ENCODE assay signal across 8 cellular contexts in the genomic region with DNA sequence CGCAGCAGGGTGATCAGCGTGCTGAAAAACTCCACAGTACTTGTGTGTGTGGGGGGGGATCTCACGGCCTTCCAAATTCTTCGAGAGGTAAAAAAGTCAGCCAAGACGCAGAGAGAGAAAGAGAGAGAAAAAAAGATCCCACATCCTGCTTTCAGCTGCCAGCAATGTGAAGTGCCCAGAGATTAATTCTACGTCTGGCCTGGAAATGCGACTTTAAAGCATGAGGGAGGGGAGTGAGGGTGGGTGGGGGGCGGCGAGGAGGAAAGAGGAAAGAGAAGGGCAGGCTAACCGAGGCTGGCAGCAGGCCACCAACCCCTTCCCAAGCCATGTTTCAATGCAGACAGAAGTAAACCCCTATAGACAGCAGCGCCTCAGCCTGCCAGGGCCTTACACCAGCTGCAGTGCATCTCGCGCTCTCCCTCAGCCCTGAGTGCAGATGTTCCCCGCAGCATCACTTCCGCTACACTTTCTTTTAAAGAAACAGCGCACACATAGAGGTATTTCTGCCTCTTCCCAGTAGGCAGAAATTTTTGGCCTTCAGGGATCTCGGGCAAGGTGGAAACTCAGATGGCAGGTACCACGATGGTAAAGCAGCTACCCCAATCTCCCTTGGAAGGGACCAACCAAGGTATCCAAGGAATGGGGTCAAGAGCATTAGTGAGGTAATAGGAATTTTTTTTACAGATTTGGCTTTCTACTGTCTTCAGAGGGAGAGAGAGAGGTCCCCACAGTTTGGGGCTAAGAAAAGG.
DNase-seq lines count a peak whose midpoint lies in the region; ATAC-seq, FAIRE-seq and TF ChIP-seq lines count a peak whose summit lies in the region.

No MANE protein-coding gene starts in this region.

- H3K4me2 ChIP-seq in smooth muscle cell = peak overlapping the region; percentile 81

- H3K27ac ChIP-seq in SK-N-MC = peak overlapping the region; percentile 86
- H3K27ac ChIP-seq in left ventricle myocardium inferior (replicated peaks) = peak overlapping the region; percentile 89
- H3K27ac ChIP-seq in smooth muscle cell (ENCODE audit: low read depth) = peak overlapping the region; percentile 100

- H3K36me3 Mint-ChIP-seq in activated naive CD8-positive, alpha-beta T cell treated with anti-CD3 and anti-CD28 coated beads for 36 hours = peaks cover 27% of the 10 kb centered on the region

- H3K9me3 ChIP-seq in SK-N-MC (ENCODE audit: low read depth, low read length) (no peaks in the 10 kb centered on the region), left ventricle myocardium inferior (replicated peaks) (no peaks in the 10 kb centered on the region), smooth muscle cell (replicated peaks; ENCODE audit: low read depth) (no peaks in the 10 kb centered on the region), HAP-1 (no peaks in the 10 kb centered on the region)

- TF ChIP-seq POLR2A in GM12892 (IDR thresholded peaks at IDR 0.05; ENCODE audit: low read depth, low read length) = peak; percentile 95

- peak overlapping the region; percentile 83 for H3K4me3 Mint-ChIP-seq in activated naive CD8-positive, alpha-beta T cell treated with anti-CD3 and anti-CD28 coated beads for 36 hours

- peak overlapping the region; percentile 95 for H3K27ac Mint-ChIP-seq in activated naive CD8-positive, alpha-beta T cell treated with anti-CD3 and anti-CD28 coated beads for 36 hours

- H3K79me2 ChIP-seq in smooth muscle cell (ENCODE audit: low read depth) = peaks cover 12% of the 10 kb centered on the region

- peak; percentile 7 for TF ChIP-seq CTCF in left ventricle myocardium inferior (IDR thresholded peaks at IDR 0.05; ENCODE audit: borderline replicate concordance)
- TF ChIP-seq CTCF in smooth muscle cell (IDR thresholded peaks at IDR 0.05; ENCODE audit: borderline replicate concordance, insufficient read depth, poor library complexity, severe bottlenecking) = no peak

- H3K9me3 Mint-ChIP-seq in activated naive CD8-positive, alpha-beta T cell treated with anti-CD3 and anti-CD28 coated beads for 36 hours = peaks cover 2% of the 10 kb centered on the region

- in situ Hi-C loops in HAP-1 (cut with MboI; ENCODE audit: low sequenced_read_pairs) = no loop called here

- H3K4me3 ChIP-seq in SK-N-MC (peak overlapping the region; percentile 57), left ventricle myocardium inferior (peak overlapping the region; percentile 57), smooth muscle cell (peak overlapping the region; percentile 9), HAP-1 (no peak overlapping the region)

- 25% methylated on average over 16 of the region's 18 CpGs for WGBS in smooth muscle cell (ENCODE audit: low lambda C conversion rate)

- peak; percentile 83 for ATAC-seq in HG02678 (IDR thresholded peaks at IDR 0.05; ENCODE audit: unreplicated experiment)

- H3K27me3 ChIP-seq in left ventricle myocardium inferior (ENCODE audit: low read depth) = no peaks in the 10 kb centered on the region
- no peaks in the 10 kb centered on the region for H3K27me3 ChIP-seq in smooth muscle cell (ENCODE audit: low read depth)
- H3K27me3 ChIP-seq in HAP-1 (ENCODE audit: low read depth) = no peaks in the 10 kb centered on the region

- peak overlapping the region; percentile 22 for H3K9ac ChIP-seq in SK-N-MC (ENCODE audit: insufficient read length)
- H3K9ac ChIP-seq in smooth muscle cell (ENCODE audit: low read depth) = peak overlapping the region; percentile 95

- H4K20me1 ChIP-seq in smooth muscle cell (ENCODE audit: low read depth) = no peaks in the 10 kb centered on the region

- peaks cover 57% of the 10 kb centered on the region for H3K4me1 Mint-ChIP-seq in activated naive CD8-positive, alpha-beta T cell treated with anti-CD3 and anti-CD28 coated beads for 36 hours

- intact Hi-C loops in left ventricle myocardium inferior (cut with micrococcal nuclease) = no loop called here

- peak; percentile 98 for FAIRE-seq in GM12892 (lab: Jason Lieb, UNC)

- peak; percentile 58 for DNase-seq in GM12892 (ENCODE audit: insufficient read length)
- DNase-seq in SK-N-MC (ENCODE audit: low read depth, low spot score) = peak; percentile 22
- peak; percentile 69 for DNase-seq in activated naive CD8-positive, alpha-beta T cell treated with anti-CD3 and anti-CD28 coated beads for 36 hours
- peak; percentile 79 for DNase-seq in left ventricle myocardium inferior
- DNase-seq in smooth muscle cell (lab: John Stamatoyannopoulos, UW; ENCODE audit: unreplicated experiment) = no peak
- no peak for DNase-seq in NCI-H345 (lab: John Stamatoyannopoulos, UW)
- DNase-seq in HAP-1 (ENCODE audit: low spot score in 2 of 2) = no peak

- H3F3A ChIP-seq in smooth muscle cell (ENCODE audit: low read depth) = peaks cover 31% of the 10 kb centered on the region

- no peaks in the 10 kb centered on the region for H3K27me3 Mint-ChIP-seq in activated naive CD8-positive, alpha-beta T cell treated with anti-CD3 and anti-CD28 coated beads for 36 hours

- H2AFZ ChIP-seq in smooth muscle cell (ENCODE audit: low read depth) = no peak overlapping the region

- H3K4me1 ChIP-seq in left ventricle myocardium inferior (peaks cover 54% of the 10 kb centered on the region), smooth muscle cell (ENCODE audit: low read depth) (peaks cover 40% of the 10 kb centered on the region), HAP-1 (no peaks in the 10 kb centered on the region; the same call in 1 of the 2 replicates)

- H3K36me3 ChIP-seq in SK-N-MC (ENCODE audit: insufficient read depth, low read length) (0 out of 2 replicates have a peak, but pooled peaks cover 2% of the 10 kb centered on the region), left ventricle myocardium inferior (peaks cover 4% of the 10 kb centered on the region), smooth muscle cell (ENCODE audit: low read depth) (no peaks in the 10 kb centered on the region), HAP-1 (replicated peaks) (no peaks in the 10 kb centered on the region)

Comparison
In these comparisons a context has a peak if more than half of its experiments do, and no peak if none do; other contexts are left out.
1. DNase-seq: peak in GM12892 (single experiment), SK-N-MC (single experiment), activated naive CD8-positive, alpha-beta T cell treated with anti-CD3 and anti-CD28 coated beads for 36 hours (single experiment) and left ventricle myocardium inferior (single experiment); none in smooth muscle cell (single experiment), NCI-H345 (single experiment) and HAP-1 (0 of 2).
2. Peak in every context shown above with its lines, with median percentiles within 50 percentile points of each other: H3K27ac ChIP-seq.